Comparison of ENCODE assay signal across 9 cellular contexts in genomic region chr20:35947489-35947888, GRCh38. TPM values are rescaled to one million over a fixed set of nuclear protein-coding genes. Genes with fewer than 3 reads are reported as not detected.
DNase-seq lines count a peak whose midpoint lies in the region; ATAC-seq, FAIRE-seq and TF ChIP-seq lines count a peak whose summit lies in the region.
"Had no signal": no experiment of that assay in that cellular context is flagged by ENCODE, and none has a peak within 500 bp of the region (broad histone marks: within the 10 kb centered on the region; RNA-seq: fewer than 3 reads in every experiment).

No MANE protein-coding gene starts in this region.

- H3K4me1 Mint-ChIP-seq in activated CD4-positive, alpha-beta T cell treated with anti-CD3 and anti-CD28 coated beads, Interleukin-2, amount 10 ng/mL, durations not matched to agents 24 days and 14 days: peaks cover 9% of the 10 kb centered on the region

- dilution Hi-C loops in keratinocyte (cut with MboI; ENCODE audit: extremely low pct_ligation_motif_present, low sequenced_read_pairs): no loop called here

- no peak overlapping the region for H3K4me2 ChIP-seq in keratinocyte (ENCODE audit: control insufficient read depth, extremely low read depth, insufficient read depth, low read depth, low read length)
- H3K4me2 ChIP-seq: BLaER1 treated with 17β-estradiol and CSF1 and Interleukin-3, amounts not matched to agents 10 nM and 100 nM had no signal

- no peak overlapping the region for H2AFZ ChIP-seq in keratinocyte (ENCODE audit: control insufficient read depth, low read length)

- H3K36me3 Mint-ChIP-seq in activated CD4-positive, alpha-beta T cell treated with anti-CD3 and anti-CD28 coated beads, Interleukin-2, amount 10 ng/mL, durations not matched to agents 24 days and 14 days (ENCODE audit: low read depth): peaks cover 23% of the 10 kb centered on the region

- no peaks in the 10 kb centered on the region for H3K27me3 ChIP-seq in keratinocyte (ENCODE audit: control insufficient read depth, extremely low read depth, insufficient read depth, low read length)
- H3K27me3 ChIP-seq: BLaER1 treated with 17β-estradiol and CSF1 and Interleukin-3, amounts not matched to agents 10 nM and 100 nM had no signal

- H3K9me1 ChIP-seq in keratinocyte (ENCODE audit: control insufficient read depth, extremely low read depth, insufficient read depth, low read length): no peaks in the 10 kb centered on the region

- intact Hi-C loops in activated CD4-positive, alpha-beta T cell treated with anti-CD3 and anti-CD28 coated beads, Interleukin-2, amount 10 ng/mL, durations not matched to agents 24 days and 14 days (cut with micrococcal nuclease): no loop called here

- H3K9me3 ChIP-seq in keratinocyte (ENCODE audit: control insufficient read depth, low read depth, low read length): no peaks in the 10 kb centered on the region
- H3K9me3 ChIP-seq: BLaER1 treated with 17β-estradiol and CSF1 and Interleukin-3, amounts not matched to agents 10 nM and 100 nM had no signal

- H3K79me2 ChIP-seq in keratinocyte (ENCODE audit: control insufficient read depth, insufficient read depth, low read length): peaks cover 9% of the 10 kb centered on the region

- ATAC-seq in HG03045 (IDR thresholded peaks at IDR 0.05; ENCODE audit: unreplicated experiment) (no peak), GM19023 (IDR thresholded peaks at IDR 0.05; ENCODE audit: unreplicated experiment) (no peak)

- in situ Hi-C loops in KBM-7 (cut with MboI; ENCODE audit: low pct_unique_long_range_greater_than_20kb, low sequenced_read_pairs): no loop called here

- no peak overlapping the region for H3K27ac ChIP-seq in keratinocyte (ENCODE audit: control insufficient read depth, insufficient read depth, low read length)
- H3K27ac ChIP-seq: BLaER1 treated with 17β-estradiol and CSF1 and Interleukin-3, amounts not matched to agents 10 nM and 100 nM had no signal

- H4K20me1 ChIP-seq in keratinocyte (ENCODE audit: control insufficient read depth, extremely low read depth, insufficient read depth, low read length): no peaks in the 10 kb centered on the region

- DNase-seq in NCI-H1436 (lab: John Stamatoyannopoulos, UW): peak; percentile 9
- DNase-seq in NCI-H1436 treated with DMSO at 0.1 percent for 48 hours (lab: John Stamatoyannopoulos, UW): no peak
- DNase-seq in KBM-7: peak; percentile 53
- peak; percentile 73 for DNase-seq in activated CD4-positive, alpha-beta T cell treated with anti-CD3 and anti-CD28 coated beads, Interleukin-2, amount 10 ng/mL, durations not matched to agents 24 days and 14 days
- DNase-seq in keratinocyte (ENCODE audit: low read depth, low spot score): no peak
- no peak for DNase-seq in medulla oblongata (ENCODE audit: extremely low spot score)

- H3K9me3 Mint-ChIP-seq in activated CD4-positive, alpha-beta T cell treated with anti-CD3 and anti-CD28 coated beads, Interleukin-2, amount 10 ng/mL, durations not matched to agents 24 days and 14 days: no peaks in the 10 kb centered on the region

- H3K4me1 ChIP-seq in keratinocyte (ENCODE audit: control insufficient read depth, extremely low read depth, insufficient read depth, low read length): no peaks in the 10 kb centered on the region

- FAIRE-seq in keratinocyte (lab: Jason Lieb, UNC): no peak

- H3K36me3 ChIP-seq in keratinocyte (ENCODE audit: control insufficient read depth in 2 of 2, extremely low read depth in 1 of 2, insufficient read depth in 2 of 2, low read length in 2 of 2): peaks cover 7 to 19% of the 10 kb centered on the region in 2 experiments

- H3K27ac Mint-ChIP-seq in activated CD4-positive, alpha-beta T cell treated with anti-CD3 and anti-CD28 coated beads, Interleukin-2, amount 10 ng/mL, durations not matched to agents 24 days and 14 days: no peak overlapping the region

- H3K4me3 Mint-ChIP-seq in activated CD4-positive, alpha-beta T cell treated with anti-CD3 and anti-CD28 coated beads, Interleukin-2, amount 10 ng/mL, durations not matched to agents 24 days and 14 days: no peak overlapping the region

- H3K4me3 ChIP-seq in keratinocyte (ENCODE audit: control insufficient read depth in 2 of 3, extremely low read depth in 1 of 3, insufficient read depth in 2 of 3, low read depth in 1 of 3, low read length in 3 of 3): no peak overlapping the region
- H3K4me3 ChIP-seq: BLaER1 treated with 17β-estradiol and CSF1 and Interleukin-3, amounts not matched to agents 10 nM and 100 nM had no signal

- H3K9ac ChIP-seq in keratinocyte (ENCODE audit: control insufficient read depth, extremely low read depth, insufficient read depth, low read length): no peak overlapping the region
- H3K9ac ChIP-seq: BLaER1 treated with 17β-estradiol and CSF1 and Interleukin-3, amounts not matched to agents 10 nM and 100 nM had no signal

- TF ChIP-seq CTCF in keratinocyte (optimal IDR thresholded peaks at IDR 0.05 in 1 of 3, IDR thresholded peaks at IDR 0.05 in 1 of 3, conservative IDR thresholded peaks at IDR 0.05 in 1 of 3; ENCODE audit: extremely low read depth in 1 of 3, insufficient read depth in 2 of 3, low read length in 3 of 3): peak; percentile 52 to 70 (median 54)

- no peaks in the 10 kb centered on the region for H3K27me3 Mint-ChIP-seq in activated CD4-positive, alpha-beta T cell treated with anti-CD3 and anti-CD28 coated beads, Interleukin-2, amount 10 ng/mL, durations not matched to agents 24 days and 14 days

RNA-seq across cellular contexts. Expression of gene SCAND1, which starts 6.8 kb away (rescaled TPM):
- 35.1 and 38.1 TPM in 2 replicates for total RNA-seq in activated CD4-positive, alpha-beta T cell treated with anti-CD3 and anti-CD28 coated beads, Interleukin-2, amount 10 ng/mL, durations not matched to agents 24 days and 14 days
- 5.8 to 11.7 TPM (median 10.5 TPM) in 3 replicates for polyA plus RNA-seq in keratinocyte
- polyA plus RNA-seq in keratinocyte (2011; ENCODE audit: low read depth): 2.2 TPM
- 9.5 and 27.0 TPM in 2 replicates for polyA plus RNA-seq in keratinocyte (2011; cell fraction: cytosol; rRNA removed)
- polyA plus RNA-seq in keratinocyte (2011; cell fraction: nucleus; rRNA removed): 9.2 and 13.0 TPM in 2 replicates
- polyA plus RNA-seq in keratinocyte (2012; ENCODE audit: low replicate concordance): 12.4 and 25.7 TPM in 2 replicates
- 1.0 to 4.0 TPM (median 3.1 TPM) in 3 replicates for polyA minus RNA-seq in keratinocyte
- 42.2 TPM for polyA minus RNA-seq in keratinocyte (2011; cell fraction: cytosol; rRNA and poly(A)+ RNA removed)
- polyA minus RNA-seq in keratinocyte (2011; cell fraction: nucleus; rRNA and poly(A)+ RNA removed): 3.3 and 3.7 TPM in 2 replicates

RNA-seq across cellular contexts. Expression of gene CNBD2, which starts 20.9 kb away (rescaled TPM):
- total RNA-seq in activated CD4-positive, alpha-beta T cell treated with anti-CD3 and anti-CD28 coated beads, Interleukin-2, amount 10 ng/mL, durations not matched to agents 24 days and 14 days: 3.1 and 3.8 TPM in 2 replicates
- 1.7 to 3.9 TPM (median 3.0 TPM) in 3 replicates for polyA plus RNA-seq in keratinocyte
- 2.4 TPM for polyA plus RNA-seq in keratinocyte (2011; ENCODE audit: low read depth)
- 2.4 and 2.7 TPM in 2 replicates for polyA plus RNA-seq in keratinocyte (2011; cell fraction: cytosol; rRNA removed)
- polyA plus RNA-seq in keratinocyte (2011; cell fraction: nucleus; rRNA removed): 4.8 and 8.9 TPM in 2 replicates
- 1.3 and 7.4 TPM in 2 replicates for polyA plus RNA-seq in keratinocyte (2012; ENCODE audit: low replicate concordance)
- polyA minus RNA-seq in keratinocyte: 1.2 to 1.6 TPM in 2 of 3 replicates, not detected in the other
- polyA minus RNA-seq in keratinocyte (2011; cell fraction: cytosol; rRNA and poly(A)+ RNA removed): not detected
- 2.1 and 2.2 TPM in 2 replicates for polyA minus RNA-seq in keratinocyte (2011; cell fraction: nucleus; rRNA and poly(A)+ RNA removed)

Comparison
In these comparisons a context has a peak if more than half of its experiments do, and no peak if none do; other contexts are left out.
1. DNase-seq: peak in NCI-H1436 (single experiment), KBM-7 (single experiment) and activated CD4-positive, alpha-beta T cell treated with anti-CD3 and anti-CD28 coated beads, Interleukin-2, amount 10 ng/mL, durations not matched to agents 24 days and 14 days (single experiment); none in NCI-H1436 treated with DMSO at 0.1 percent for 48 hours (single experiment), keratinocyte (single experiment) and medulla oblongata (single experiment).